Comparison of ENCODE assay signal across 18 cellular contexts in genomic region chr5:151016700-151017099, GRCh38. TPM values are rescaled to one million over a fixed set of nuclear protein-coding genes. Genes with fewer than 3 reads are reported as not detected.
A peak's percentile ranks its signal among the peaks of the same experiment; 100 is the strongest.
DNase-seq lines count a peak whose midpoint lies in the region; ATAC-seq and TF ChIP-seq lines count a peak whose summit lies in the region.
"Had no signal": no experiment of that assay in that cellular context is flagged by ENCODE, and none has a peak within 500 bp of the region (broad histone marks: within the 10 kb centered on the region; RNA-seq: fewer than 3 reads in every experiment).

No MANE protein-coding gene starts in this region.

- no peak for TF ChIP-seq CTCF in HL-60 (IDR thresholded peaks at IDR 0.05; ENCODE audit: insufficient read depth, low read length)
- no peak for TF ChIP-seq CTCF in endodermal cell (conservative IDR thresholded peaks at IDR 0.05)

- H3K27ac ChIP-seq in HL-60 (replicated peaks) (peak overlapping the region; percentile 69), right cardiac atrium (ENCODE audit: low read length) (no peak overlapping the region), endodermal cell (ENCODE audit: low read depth, low read length) (no peak overlapping the region)
- H3K27ac ChIP-seq: KMS-11, PC-9 had no signal

- H3K36me3 Mint-ChIP-seq in endodermal cell (ENCODE audit: low read depth), result no peaks in the 10 kb centered on the region

- no peak overlapping the region for H3K4me3 ChIP-seq in HL-60 (replicated peaks; ENCODE audit: insufficient read depth, low read length)
- H3K4me3 ChIP-seq in right cardiac atrium (ENCODE audit: low read length), result no peak overlapping the region
- H3K4me3 ChIP-seq in endodermal cell (ENCODE audit: low read length), result no peak overlapping the region
- H3K4me3 ChIP-seq: PC-9 had no signal

- 59% methylated on average over 5 of the region's 5 CpGs for WGBS in right cardiac atrium
- WGBS in endodermal cell (ENCODE audit: insufficient coverage in 1 of 2, insufficient read length in 1 of 2), 2 experiments, result 92 to 95% methylated on average over 4 to 5 of the region's 5 CpGs

- intact Hi-C loops in right cardiac atrium (cut with DNase I), result no loop called here
- intact Hi-C loops in sciatic nerve (cut with DNase I), result no loop called here

- H3K4me1 ChIP-seq in right cardiac atrium (ENCODE audit: control insufficient read depth, insufficient read depth, low read length) (no peaks in the 10 kb centered on the region), endodermal cell (ENCODE audit: control insufficient read depth, insufficient read depth, low read length) (no peaks in the 10 kb centered on the region)

- ATAC-seq in right cardiac atrium (no peak), sciatic nerve (peak; percentile 38), HG02571 (IDR thresholded peaks at IDR 0.05; ENCODE audit: unreplicated experiment) (no peak)
- ATAC-seq: activated T-cell treated with anti-CD3 and anti-CD28 coated beads, Interleukin-2, amount 50 U/mL, for 72 hours; stimulated activated naive CD8-positive, alpha-beta T cell treated with anti-CD3 and anti-CD28 coated beads, Interleukin-15, amount 100 ng/mL, for 72 hours had no signal

- H3K9me3 ChIP-seq in right cardiac atrium (ENCODE audit: control insufficient read depth, low read length), result no peaks in the 10 kb centered on the region
- H3K9me3 ChIP-seq in endodermal cell (ENCODE audit: control insufficient read depth, low read length), result no peaks in the 10 kb centered on the region
- H3K9me3 ChIP-seq: SK-N-SH had no signal

- H3K27me3 Mint-ChIP-seq in endodermal cell (ENCODE audit: insufficient read depth), result peaks cover 15% of the 10 kb centered on the region

- H3K27me3 ChIP-seq in HL-60 (ENCODE audit: insufficient read depth, poor library complexity, severe bottlenecking) (no peaks in the 10 kb centered on the region), right cardiac atrium (ENCODE audit: control insufficient read depth, insufficient read depth) (no peaks in the 10 kb centered on the region), endodermal cell (ENCODE audit: control insufficient read depth, insufficient read depth, low read length, poor library complexity, severe bottlenecking) (no peaks in the 10 kb centered on the region)

- H3K4me3 Mint-ChIP-seq in endodermal cell, result no peak overlapping the region
- H3K4me3 Mint-ChIP-seq: activated T-cell treated with anti-CD3 and anti-CD28 coated beads, Interleukin-2, amount 50 U/mL, for 72 hours; stimulated activated naive CD8-positive, alpha-beta T cell treated with anti-CD3 and anti-CD28 coated beads, Interleukin-15, amount 100 ng/mL, for 72 hours had no signal

- H3K9ac ChIP-seq in endodermal cell (ENCODE audit: extremely low read depth, low read length, poor library complexity, severe bottlenecking), result no peak overlapping the region
- H3K9ac ChIP-seq: KMS-11, SK-N-SH had no signal

- H3K9me3 Mint-ChIP-seq in endodermal cell, result no peaks in the 10 kb centered on the region
- H3K9me3 Mint-ChIP-seq: activated T-cell treated with anti-CD3 and anti-CD28 coated beads, Interleukin-2, amount 50 U/mL, for 72 hours; stimulated activated naive CD8-positive, alpha-beta T cell treated with anti-CD3 and anti-CD28 coated beads, Interleukin-15, amount 100 ng/mL, for 72 hours had no signal

- no peak overlapping the region for H3K27ac Mint-ChIP-seq in endodermal cell
- H3K27ac Mint-ChIP-seq: activated T-cell treated with anti-CD3 and anti-CD28 coated beads, Interleukin-2, amount 50 U/mL, for 72 hours; stimulated activated naive CD8-positive, alpha-beta T cell treated with anti-CD3 and anti-CD28 coated beads, Interleukin-15, amount 100 ng/mL, for 72 hours had no signal

- H3K4me1 Mint-ChIP-seq in endodermal cell, result peaks cover 17% of the 10 kb centered on the region

- DNase-seq in HL-60 (ENCODE audit: low read depth in 1 of 2, low spot score in 1 of 2) (peak; percentile 67 to 93), SKM-1 treated with dmso at 0.1 percent for 144 hours (lab: John Stamatoyannopoulos, UW; ENCODE audit: unreplicated experiment) (peak; percentile 93), right cardiac atrium (peak; percentile 55 to 81 (median 72)), sciatic nerve (ENCODE audit: low spot score) (no peak), endodermal cell (no peak), A172 (ENCODE audit: low spot score) (no peak)
- no peak for DNase-seq in stimulated activated CD4-positive, alpha-beta T cell treated with anti-CD3 and anti-CD28 coated beads, Interleukin-12 subunit alpha, Interleukin-12 subunit beta, amount 100 ng/mL, for 4 hours
- DNase-seq: activated CD4-positive, alpha-beta T cell treated with anti-CD3 and anti-CD28 coated beads, Interleukin-2, amount 50 U/mL, for 48 hours; activated T-cell treated with anti-CD3 and anti-CD28 coated beads, Interleukin-2, amount 50 U/mL, for 72 hours; effector CD8-positive, alpha-beta T cell; GDM1; NCI-H187; NCI-H524; SK-N-SH; stimulated activated naive CD8-positive, alpha-beta T cell treated with anti-CD3 and anti-CD28 coated beads, Interleukin-15, amount 100 ng/mL, for 72 hours had no signal

- H3K36me3 ChIP-seq in endodermal cell (ENCODE audit: control insufficient read depth, insufficient read depth, low read length), result no peaks in the 10 kb centered on the region

RNA-seq across cellular contexts. Expression of gene GPX3, which starts 3.7 kb away (rescaled TPM):
- total RNA-seq in right cardiac atrium (1,000 to 10,000 TPM; 1,359 to 2,012 (median 1,429) TPM), sciatic nerve (1,443 TPM), endodermal cell (10 to 100 TPM; 44.9 to 47.1 TPM)
- 1,982 TPM for polyA plus RNA-seq in right cardiac atrium
- 27.5 TPM for polyA plus RNA-seq in endodermal cell (2013, experiment 1 of 2)
- 26.7 TPM for polyA plus RNA-seq in endodermal cell (2013, experiment 2 of 2)
- not detected in 2 replicates for total RNA-seq in A172 (2014; rRNA removed; shearing (Covaris generic))
- total RNA-seq: activated T-cell treated with anti-CD3 and anti-CD28 coated beads, Interleukin-2, amount 50 U/mL, for 72 hours had no signal

Comparison
In these comparisons a context has a peak if more than half of its experiments do, and no peak if none do; other contexts are left out.
1. DNase-seq: peak in HL-60 (2 of 2), SKM-1 treated with dmso at 0.1 percent for 144 hours (single experiment) and right cardiac atrium (3 of 3); none in sciatic nerve (single experiment), endodermal cell (single experiment), stimulated activated CD4-positive, alpha-beta T cell treated with anti-CD3 and anti-CD28 coated beads, Interleukin-12 subunit alpha, Interleukin-12 subunit beta, amount 100 ng/mL, for 4 hours (single experiment) and A172 (single experiment).
2. RNA of gene GPX3, which starts 3.7 kb away (total RNA-seq): 1,359 to 2,012 TPM in right cardiac atrium, 1,443 TPM in sciatic nerve (single experiment) and 44.9 to 47.1 TPM in endodermal cell; not detected in A172; every median in the first group is over 10 times any median in the second.